14 cellular contexts compared by ENCODE assay signal in genomic region chr9:133845659-133845947, GRCh38.
DNase-seq lines count a peak whose midpoint lies in the region; ATAC-seq and TF ChIP-seq lines count a peak whose summit lies in the region.
"Had no signal": no experiment of that assay in that cellular context is flagged by ENCODE, and none has a peak within 500 bp of the region (broad histone marks: within the 10 kb centered on the region; RNA-seq: fewer than 3 reads in every experiment).

No MANE protein-coding gene starts in this region.

- no CpG with 5 or more reads among the region's 1 CpG for WGBS in IMR-90 (ENCODE audit: extremely low coverage in 2 of 2, insufficient read length in 1 of 2), 2 experiments
- WGBS in right lobe of liver (ENCODE audit: insufficient coverage, low coverage, low lambda C conversion rate, missing lambda C conversion rate): no CpG with 5 or more reads among the region's 1 CpG
- 91 to 94% (median 93%) methylated on average over 1 of the region's 1 CpG; no CpG with 5 or more reads in 2 of the 5 donors for WGBS in spleen, 5 donors
- 85% methylated on average over 1 of the region's 1 CpG; no CpG with 5 or more reads in 1 of the 2 donors for WGBS in testis, 2 donors

- CTCF ChIA-PET in IMR-90 (lab: Yijun Ruan, JAX): no interaction called here

- H2BK15ac ChIP-seq in IMR-90 (ENCODE audit: low read depth, low read length): no peak overlapping the region

- H2BK5ac ChIP-seq in IMR-90 (ENCODE audit: low read depth, low read length, poor library complexity, severe bottlenecking): no peak overlapping the region

- 0 out of 2 replicates have a peak overlapping the region, but pooled peaks have one; percentile 21 for H4K91ac ChIP-seq in IMR-90 (ENCODE audit: insufficient read depth, low read depth, low read length)

- TF ChIP-seq CTCF in IMR-90 (conservative IDR thresholded peaks at IDR 0.05; ENCODE audit: low read depth, low read length) (no peak), right lobe of liver (IDR thresholded peaks at IDR 0.05) (no peak), spleen (IDR thresholded peaks at IDR 0.05 in 8 of 11, conservative IDR thresholded peaks at IDR 0.05 in 3 of 11) (no peak), testis (IDR thresholded peaks at IDR 0.05) (no peak)

- H3K9ac ChIP-seq in IMR-90 (ENCODE audit: low read depth, low read length): no peak overlapping the region

- H3K27me3 Mint-ChIP-seq in activated T-helper 17 cell treated with anti-CD3 and anti-CD28 coated beads, Interleukin-2, amount 50 U/mL, for 72 hours: no peaks in the 10 kb centered on the region

- no peak overlapping the region for H3K23ac ChIP-seq in IMR-90 (ENCODE audit: low read depth, low read length)

- no peaks in the 10 kb centered on the region for H3K36me3 Mint-ChIP-seq in activated T-helper 17 cell treated with anti-CD3 and anti-CD28 coated beads, Interleukin-2, amount 50 U/mL, for 72 hours (ENCODE audit: low read depth)
- H3K36me3 Mint-ChIP-seq: activated naive CD4-positive, alpha-beta T cell treated with anti-CD3 and anti-CD28 coated beads, Interleukin-2, amount 50 U/mL, for 72 hours had no signal

- H4K5ac ChIP-seq in IMR-90 (ENCODE audit: low read depth, low read length): peak overlapping the region; percentile 13; the same call in 1 of the 2 replicates

- no peaks in the 10 kb centered on the region for H3K36me3 ChIP-seq in IMR-90 (ENCODE audit: control insufficient read depth, insufficient read depth, low read length)
- peaks cover 0 to 2% (median 0%) of the 10 kb centered on the region in 4 donors for H3K36me3 ChIP-seq in right lobe of liver
- peaks cover 0 to 8% (median 0%) of the 10 kb centered on the region in 6 donors for H3K36me3 ChIP-seq in spleen
- H3K36me3 ChIP-seq in testis (ENCODE audit: low read depth, missing control alignments): no peaks in the 10 kb centered on the region

- no peak; the same call in 1 of the 2 replicates for ATAC-seq in IMR-90 (ENCODE audit: low read depth)
- ATAC-seq in activated T-helper 17 cell treated with anti-CD3 and anti-CD28 coated beads, Interleukin-2, amount 50 U/mL, for 72 hours (replicated peaks): peak; percentile 9
- ATAC-seq in right lobe of liver: no peak
- ATAC-seq: activated CD4-positive, CD25-positive, alpha-beta regulatory T cell treated with anti-CD3 and anti-CD28 coated beads, Interleukin-2, amount 50 U/mL, for 24 hours had no signal

- no peaks in the 10 kb centered on the region for H3K9me3 ChIP-seq in IMR-90 (ENCODE audit: control insufficient read depth, insufficient read depth, low read length)
- H3K9me3 ChIP-seq in right lobe of liver: no peaks in the 10 kb centered on the region
- no peaks in the 10 kb centered on the region for H3K9me3 ChIP-seq in spleen
- H3K9me3 ChIP-seq in testis: no peaks in the 10 kb centered on the region
- H3K9me3 ChIP-seq: tibial nerve had no signal

- TF ChIP-seq POLR2A in IMR-90 (IDR thresholded peaks at IDR 0.05; ENCODE audit: low read depth, low read length): no peak
- TF ChIP-seq POLR2A in right lobe of liver (IDR thresholded peaks at IDR 0.05): no peak
- no peak for TF ChIP-seq POLR2A in spleen (IDR thresholded peaks at IDR 0.05)
- TF ChIP-seq POLR2A in testis (IDR thresholded peaks at IDR 0.05): no peak

- H3K27ac ChIP-seq in IMR-90 (ENCODE audit: insufficient read depth, low read length): 0 out of 2 replicates have a peak overlapping the region, but pooled peaks have one; percentile 1
- peak overlapping the region; percentile 44 to 62 (median 50) for H3K27ac ChIP-seq in right lobe of liver
- H3K27ac ChIP-seq in spleen: peak overlapping the region; percentile 53 to 90 (median 83)
- no peak overlapping the region for H3K27ac ChIP-seq in testis
- H3K27ac ChIP-seq: C4-2B had no signal

- in situ Hi-C loops in IMR-90 (cut with MboI; ENCODE audit: low sequenced_read_pairs): no loop called here

- no peak for TF ChIP-seq RAD21 in IMR-90 (IDR thresholded peaks at IDR 0.05; ENCODE audit: low read length)

- no peaks in the 10 kb centered on the region for H3K4me1 ChIP-seq in IMR-90 (ENCODE audit: control insufficient read depth, insufficient read depth, low read length)
- H3K4me1 ChIP-seq in right lobe of liver: peaks cover 0 to 6% (median 0%) of the 10 kb centered on the region in 4 donors
- H3K4me1 ChIP-seq in spleen: peaks cover 11 to 47% (median 27%) of the 10 kb centered on the region in 6 donors
- no peaks in the 10 kb centered on the region for H3K4me1 ChIP-seq in testis

- peaks cover 7% of the 10 kb centered on the region; the same call in 1 of the 2 replicates for H3K9me1 ChIP-seq in IMR-90 (ENCODE audit: insufficient read depth, low read length)

- POLR2A ChIA-PET in IMR-90 (lab: Charles Lee; ENCODE audit: unreplicated experiment): no interaction called here

- no peak overlapping the region for H2AK5ac ChIP-seq in IMR-90 (ENCODE audit: low read depth, low read length)

- no peak overlapping the region for H3K27ac Mint-ChIP-seq in activated T-helper 17 cell treated with anti-CD3 and anti-CD28 coated beads, Interleukin-2, amount 50 U/mL, for 72 hours
- H3K27ac Mint-ChIP-seq: activated naive CD4-positive, alpha-beta T cell treated with anti-CD3 and anti-CD28 coated beads, Interleukin-2, amount 50 U/mL, for 72 hours had no signal

- no peaks in the 10 kb centered on the region for H3K4me1 Mint-ChIP-seq in activated T-helper 17 cell treated with anti-CD3 and anti-CD28 coated beads, Interleukin-2, amount 50 U/mL, for 72 hours

- H3K4me3 ChIP-seq in IMR-90 (ENCODE audit: insufficient read depth, low read depth, low read length): no peak overlapping the region
- no peak overlapping the region for H3K4me3 ChIP-seq in right lobe of liver
- H3K4me3 ChIP-seq in spleen: peak overlapping the region in 1 of 8 donors; percentile 52
- H3K4me3 ChIP-seq in testis: no peak overlapping the region

- H3K27me3 ChIP-seq in IMR-90 (ENCODE audit: control insufficient read depth, insufficient read depth, low read length) (no peaks in the 10 kb centered on the region), right lobe of liver (no peaks in the 10 kb centered on the region), spleen (replicated peaks in 1 of 7) (peaks cover 0 to 21% (median 0%) of the 10 kb centered on the region in 7 donors), testis (no peaks in the 10 kb centered on the region)
- H3K27me3 ChIP-seq: tibial nerve had no signal

- H3K4me2 ChIP-seq in IMR-90 (ENCODE audit: low read depth, low read length): no peak overlapping the region

- peak overlapping the region; percentile 27 to 71; a peak in 3 of 4 replicates for H4K8ac ChIP-seq in IMR-90 (ENCODE audit: low read depth in 2 of 2, low read length in 2 of 2)

- no peak overlapping the region for H3K18ac ChIP-seq in IMR-90 (ENCODE audit: low read depth, low read length)

- H2BK120ac ChIP-seq in IMR-90 (ENCODE audit: low read depth, low read length): no peak overlapping the region

- no peak for DNase-seq in IMR-90
- no peak for DNase-seq in right lobe of liver
- DNase-seq in spleen: no peak
- no peak for DNase-seq in testis
- DNase-seq in middle frontal gyrus (ENCODE audit: extremely low spot score, low spot score): no peak
- DNase-seq in EL: no peak
- DNase-seq: NCI-H1048, NCI-H2171 treated with DMSO at 0.1 percent for 48 hours, T-helper 1 cell had no signal

- no TSS peak for BruUV-seq in IMR-90 (replicated peaks; lab: Mats Ljungman, UMichigan)

- H2BK20ac ChIP-seq in IMR-90 (ENCODE audit: low read depth, low read length): no peak overlapping the region

- no peak overlapping the region; the same call in 1 of the 2 replicates for H3K4ac ChIP-seq in IMR-90 (ENCODE audit: low read depth, low read length)

- H3K56ac ChIP-seq in IMR-90 (ENCODE audit: extremely low read depth, insufficient read depth, low read length): no peak overlapping the region

- H2AK9ac ChIP-seq in IMR-90 (replicated peaks; ENCODE audit: low read depth, low read length, poor library complexity): peak overlapping the region; percentile 68

- dilution Hi-C loops in IMR-90 (cut with HindIII; ENCODE audit: low sequenced_read_pairs, unreplicated experiment): no loop called here

- no peak overlapping the region for H3K4me3 Mint-ChIP-seq in activated T-helper 17 cell treated with anti-CD3 and anti-CD28 coated beads, Interleukin-2, amount 50 U/mL, for 72 hours

- peaks cover 25 to 79% of the 10 kb centered on the region in 2 experiments for H3K79me1 ChIP-seq in IMR-90 (ENCODE audit: low read depth in 1 of 2, low read length in 2 of 2)

- peak overlapping the region; percentile 78 for H2AFZ ChIP-seq in IMR-90 (replicated peaks; ENCODE audit: low read length, poor library complexity)

- peaks cover 20% of the 10 kb centered on the region; the same call in 1 of the 2 replicates for H4K20me1 ChIP-seq in IMR-90 (ENCODE audit: insufficient read depth, low read length)

- intact Hi-C loops in IMR-90 (cut with micrococcal nuclease): no loop called here
- intact Hi-C loops in right lobe of liver (cut with DNase I): no loop called here
- intact Hi-C loops in spleen (cut with DNase I; ENCODE audit: low total_unique reads): no loop called here
- intact Hi-C loops in testis (cut with DNase I; ENCODE audit: low total_unique reads): no loop called here

- no peak overlapping the region for H3K14ac ChIP-seq in IMR-90 (replicated peaks; ENCODE audit: low read depth, low read length)

- H3K9me3 Mint-ChIP-seq in activated T-helper 17 cell treated with anti-CD3 and anti-CD28 coated beads, Interleukin-2, amount 50 U/mL, for 72 hours: no peaks in the 10 kb centered on the region
- H3K9me3 Mint-ChIP-seq: activated naive CD4-positive, alpha-beta T cell treated with anti-CD3 and anti-CD28 coated beads, Interleukin-2, amount 50 U/mL, for 72 hours had no signal

TF ChIP-seq in IMR-90, 13 proteins besides CTCF, POLR2A, EP300 and RAD21:
- no peak for TF ChIP-seq MAFK (IDR thresholded peaks at IDR 0.05; ENCODE audit: low read depth, low read length)
- no peak for TF ChIP-seq ELK1 (IDR thresholded peaks at IDR 0.05; ENCODE audit: borderline replicate concordance, low read depth, low read length)
- TF ChIP-seq RCOR1 (IDR thresholded peaks at IDR 0.05; ENCODE audit: insufficient replicate concordance, low read length): no peak
- no peak for TF ChIP-seq MAZ (IDR thresholded peaks at IDR 0.05; ENCODE audit: borderline replicate concordance, low read depth, low read length)
- TF ChIP-seq CEBPB (IDR thresholded peaks at IDR 0.05; ENCODE audit: low read depth, low read length): no peak
- TF ChIP-seq SMC3 (IDR thresholded peaks at IDR 0.05; ENCODE audit: low read depth, low read length): no peak
- no peak for TF ChIP-seq MXI1 (IDR thresholded peaks at IDR 0.05; ENCODE audit: borderline replicate concordance, low read depth, low read length)
- TF ChIP-seq BHLHE40 (IDR thresholded peaks at IDR 0.05; ENCODE audit: low read depth, low read length): no peak

Comparison
In these comparisons a context has a peak if more than half of its experiments do, and no peak if none do; other contexts are left out.
1. H3K27ac ChIP-seq: peak in IMR-90 (single experiment), right lobe of liver (3 of 3) and spleen (8 of 8); none in testis (0 of 2).